ENCODE assay signal across 8 cellular contexts in the genomic region with DNA sequence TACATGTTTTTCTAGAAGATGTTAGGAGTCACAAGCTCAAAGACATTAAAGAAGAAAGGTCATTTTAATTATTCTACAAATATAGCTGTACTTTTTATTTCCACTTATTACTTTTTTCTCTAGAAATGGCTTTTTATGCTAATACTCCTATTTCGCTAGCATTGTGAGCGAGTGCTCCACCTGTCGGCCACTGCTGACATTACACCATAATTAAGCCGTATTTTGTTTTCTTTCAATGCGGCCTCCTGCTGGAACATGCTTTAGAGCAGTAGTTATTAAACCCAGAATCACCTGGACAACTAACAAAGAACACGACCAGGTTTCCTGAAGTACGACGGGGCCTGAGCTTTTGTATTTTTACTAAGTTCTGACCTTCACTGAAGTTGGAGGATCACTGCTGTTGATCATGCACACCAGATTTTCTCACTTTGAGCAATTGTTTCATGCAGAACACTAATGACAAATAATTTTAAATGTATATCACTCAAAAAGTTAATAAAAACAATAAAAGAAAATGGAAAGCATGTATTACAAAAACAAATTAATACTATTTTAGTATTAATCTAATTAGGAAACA.
A peak's percentile ranks its signal among the peaks of the same experiment; 100 is the strongest.
DNase-seq lines count a peak whose midpoint lies in the region; ATAC-seq and TF ChIP-seq lines count a peak whose summit lies in the region.

No MANE protein-coding gene starts in this region.

- ATAC-seq in heart left ventricle (no peak), Right ventricle myocardium inferior (no peak), HG03159 (IDR thresholded peaks at IDR 0.05; ENCODE audit: unreplicated experiment) (peak; percentile 56), HG03097 (IDR thresholded peaks at IDR 0.05; ENCODE audit: low FRiP score, unreplicated experiment) (no peak)

- H3K4me2 ChIP-seq in OCI-LY1 (ENCODE audit: low read length) = no peak overlapping the region

- no peaks in the 10 kb centered on the region for H3K4me1 ChIP-seq in heart left ventricle
- H3K4me1 ChIP-seq in OCI-LY1 (ENCODE audit: insufficient read depth, low read length, severe bottlenecking) = no peaks in the 10 kb centered on the region
- no peaks in the 10 kb centered on the region for H3K4me1 ChIP-seq in ascending aorta
- H3K4me1 ChIP-seq in iPS DF 6.9 (ENCODE audit: control insufficient read depth, insufficient read depth, low read length) = no peaks in the 10 kb centered on the region

- H3K27me3 ChIP-seq in heart left ventricle = peaks cover 0 to 21% (median 0%) of the 10 kb centered on the region in 9 donors
- no peaks in the 10 kb centered on the region for H3K27me3 ChIP-seq in OCI-LY1 (ENCODE audit: insufficient read depth, low read length)
- H3K27me3 ChIP-seq in ascending aorta = no peaks in the 10 kb centered on the region
- no peaks in the 10 kb centered on the region for H3K27me3 ChIP-seq in iPS DF 6.9 (ENCODE audit: control insufficient read depth, insufficient read depth, low read length)

- H3K9me3 ChIP-seq in heart left ventricle = no peaks in the 10 kb centered on the region
- H3K9me3 ChIP-seq in OCI-LY1 (ENCODE audit: low read length) = no peaks in the 10 kb centered on the region
- H3K9me3 ChIP-seq in ascending aorta = no peaks in the 10 kb centered on the region
- H3K9me3 ChIP-seq in iPS DF 6.9 (ENCODE audit: control insufficient read depth, insufficient read depth, low read length) = no peaks in the 10 kb centered on the region

- no peaks in the 10 kb centered on the region for H4K20me1 ChIP-seq in OCI-LY1 (ENCODE audit: insufficient read depth, low read length)

- H3F3A ChIP-seq in OCI-LY1 (ENCODE audit: insufficient read depth, low read length) = no peaks in the 10 kb centered on the region

- H3K27ac ChIP-seq in heart left ventricle (no peak overlapping the region), OCI-LY1 (ENCODE audit: low read depth, low read length, poor library complexity, severe bottlenecking) (no peak overlapping the region), ascending aorta (no peak overlapping the region), iPS DF 6.9 (ENCODE audit: low read length) (no peak overlapping the region)

- no peak overlapping the region for H2AFZ ChIP-seq in OCI-LY1 (ENCODE audit: low read length)

- H3K79me2 ChIP-seq in OCI-LY1 (ENCODE audit: insufficient read depth, low read length) = no peaks in the 10 kb centered on the region

- H3K4me3 ChIP-seq in heart left ventricle (no peak overlapping the region), OCI-LY1 (ENCODE audit: low read depth, low read length, poor library complexity, severe bottlenecking) (no peak overlapping the region), ascending aorta (no peak overlapping the region), iPS DF 6.9 (ENCODE audit: low read length) (no peak overlapping the region)

- peak; percentile 67 to 91 (median 78) for TF ChIP-seq CTCF in heart left ventricle (IDR thresholded peaks at IDR 0.05)
- peak; percentile 80 for TF ChIP-seq CTCF in OCI-LY1 (IDR thresholded peaks at IDR 0.05; ENCODE audit: low read length)
- TF ChIP-seq CTCF in ascending aorta (IDR thresholded peaks at IDR 0.05) = peak; percentile 37 to 81 (median 74)

- no peak for TF ChIP-seq POLR2A in heart left ventricle (IDR thresholded peaks at IDR 0.05)

- H3K36me3 ChIP-seq in heart left ventricle (no peaks in the 10 kb centered on the region), OCI-LY1 (ENCODE audit: insufficient read depth, low read length) (no peaks in the 10 kb centered on the region), ascending aorta (no peaks in the 10 kb centered on the region), iPS DF 6.9 (ENCODE audit: control insufficient read depth, insufficient read depth, low read length) (no peaks in the 10 kb centered on the region)

- 3 to 6% (median 4%) methylated on average over 8 of the region's 8 CpGs for WGBS in heart left ventricle, 4 donors
- no CpG with 5 or more reads among the region's 8 CpGs for WGBS in iPS DF 6.9 (ENCODE audit: insufficient coverage, insufficient read length)

- intact Hi-C loops in heart left ventricle (cut with DNase I) = loop anchor here in 8 of 10 donors (2.0 to 10.0 kb wide), 3 partner anchors 296 to 298 kb away; no protein-coding TSS in a partner anchor
- intact Hi-C loops in Right ventricle myocardium inferior (cut with DNase I) = loop anchor here (5.0 kb wide), 1 partner anchor 296 kb away; no protein-coding TSS in a partner anchor
- intact Hi-C loops in ascending aorta (cut with DNase I) = loop anchor here (1.0 to 10.0 kb wide), 2 partner anchors 296 to 508 kb away; no protein-coding TSS in a partner anchor

- H3K9me2 ChIP-seq in OCI-LY1 (ENCODE audit: low read depth, low read length) = no peaks in the 10 kb centered on the region

- no peak overlapping the region for H3K9ac ChIP-seq in OCI-LY1 (ENCODE audit: low read length)

- peak in 2 of 5 donors; percentile 19 to 23 for DNase-seq in heart left ventricle
- no peak for DNase-seq in Right ventricle myocardium inferior (ENCODE audit: missing footprints)
- DNase-seq in ascending aorta (ENCODE audit: low spot score in 2 of 2) = peak in 1 of 2 donors; percentile 68
- DNase-seq in iPS DF 6.9 (ENCODE audit: low read depth, low spot score) = peak; percentile 31
- DNase-seq in stimulated activated CD4-positive, alpha-beta T cell treated with anti-CD3 and anti-CD28 coated beads, Interleukin-4, amount 100 ng/mL, for 24 hours = peak; percentile 30
